In the genomic region with DNA sequence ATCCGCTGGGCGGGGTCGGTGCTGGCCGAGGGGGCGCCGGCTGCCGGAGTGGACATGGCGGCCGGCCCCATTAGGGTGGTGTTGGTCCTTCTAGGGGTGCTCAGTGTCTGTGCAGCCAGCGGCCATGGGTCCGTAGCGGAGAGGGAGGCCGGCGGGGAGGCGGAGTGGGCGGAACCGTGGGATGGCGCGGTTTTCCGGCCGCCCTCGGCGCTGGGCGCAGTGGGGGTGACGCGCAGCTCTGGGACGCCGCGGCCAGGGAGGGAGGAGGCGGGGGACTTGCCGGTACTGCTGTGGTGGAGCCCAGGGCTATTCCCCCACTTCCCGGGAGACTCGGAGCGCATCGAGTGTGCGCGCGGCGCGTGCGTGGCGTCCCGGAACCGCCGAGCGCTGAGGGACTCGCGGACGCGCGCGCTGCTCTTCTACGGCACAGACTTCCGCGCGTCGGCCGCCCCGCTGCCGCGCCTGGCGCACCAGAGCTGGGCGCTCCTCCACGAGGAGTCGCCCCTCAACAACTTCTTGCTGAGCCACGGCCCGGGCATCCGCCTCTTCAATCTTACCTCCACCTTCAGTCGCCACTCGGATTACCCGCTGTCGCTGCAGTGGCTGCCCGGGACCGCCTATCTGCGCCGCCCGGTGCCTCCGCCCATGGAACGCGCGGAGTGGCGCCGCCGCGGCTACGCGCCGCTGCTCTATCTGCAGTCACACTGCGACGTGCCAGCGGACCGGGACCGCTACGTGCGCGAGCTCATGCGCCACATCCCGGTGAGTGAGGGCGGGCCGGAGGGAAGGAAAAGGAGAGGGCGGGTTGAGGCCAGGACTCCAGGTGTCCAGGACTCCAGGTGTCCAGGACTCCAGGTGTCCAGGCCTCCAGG, we compare ENCODE assay signal across 8 cellular contexts. TPM values are rescaled to one million over a fixed set of nuclear protein-coding genes. Genes with fewer than 3 reads are reported as not detected.
DNase-seq lines count a peak whose midpoint lies in the region; ATAC-seq and TF ChIP-seq lines count a peak whose summit lies in the region.

No MANE protein-coding gene starts in this region.

- H3K27ac ChIP-seq in Karpas-422 (ENCODE audit: low read length) = peak overlapping the region; percentile 79
- peak overlapping the region; percentile 95 to 99 for H3K27ac ChIP-seq in ascending aorta

- H3K27me3 Mint-ChIP-seq in T-helper 2 cell treated with Interferon-gamma antibody and Interleukin-4, amounts not matched to agents 5 μg/mL and 100 μg/mL, for 36 hours (ENCODE audit: low read depth) = no peaks in the 10 kb centered on the region

- TF ChIP-seq CTCF in ascending aorta (IDR thresholded peaks at IDR 0.05) = peak in 2 of 3 experiments; percentile 2 to 24

- H3K9me2 ChIP-seq in Karpas-422 (replicated peaks; ENCODE audit: insufficient read depth, low read length) = no peaks in the 10 kb centered on the region

- peak overlapping the region; percentile 76 for H2AFZ ChIP-seq in Karpas-422 (ENCODE audit: low read length)

- H3K36me3 Mint-ChIP-seq in T-helper 2 cell treated with Interferon-gamma antibody and Interleukin-4, amounts not matched to agents 5 μg/mL and 100 μg/mL, for 36 hours (ENCODE audit: low read depth) = peaks cover 71% of the 10 kb centered on the region

- H3K36me3 ChIP-seq in Karpas-422 (ENCODE audit: insufficient read depth, low read length) = peaks cover 44% of the 10 kb centered on the region
- H3K36me3 ChIP-seq in ascending aorta = peaks cover 40 to 57% of the 10 kb centered on the region in 2 donors

- H3K4me1 ChIP-seq in Karpas-422 (ENCODE audit: low read length) (peaks cover 53% of the 10 kb centered on the region), ascending aorta (peaks cover 11 to 23% of the 10 kb centered on the region in 2 donors)

- H4K20me1 ChIP-seq in Karpas-422 (ENCODE audit: insufficient read depth, low read depth, low read length) = peaks cover 4% of the 10 kb centered on the region; the same call in 1 of the 2 replicates

- DNase-seq in GM04504 (ENCODE audit: low read depth) = peak; percentile 56
- peak; percentile 89 for DNase-seq in Karpas-422
- DNase-seq in T-helper 2 cell treated with Interferon-gamma antibody and Interleukin-4, amounts not matched to agents 5 μg/mL and 100 μg/mL, for 36 hours (ENCODE audit: low spot score) = peak; percentile 89
- peak; percentile 45 to 93 for DNase-seq in ascending aorta (ENCODE audit: low spot score in 2 of 2)
- DNase-seq in hepatic stellate cell (ENCODE audit: low spot score) = peak; percentile 77
- peak; percentile 95 for DNase-seq in retina
- DNase-seq in NCI-H2107 (lab: John Stamatoyannopoulos, UW) = no peak

- H3K79me2 ChIP-seq in Karpas-422 (ENCODE audit: low read length) = peaks cover 50% of the 10 kb centered on the region

- intact Hi-C loops in ascending aorta (cut with DNase I) = loop anchor here (1.0 to 5.0 kb wide), 3 partner anchors 13 to 40 kb away; partner anchors contain the start of genes NDST2, SEC24C and ZSWIM8

- H3K27me3 ChIP-seq in Karpas-422 (ENCODE audit: low read length) (no peaks in the 10 kb centered on the region), ascending aorta (no peaks in the 10 kb centered on the region)

- ATAC-seq in GM21825 (IDR thresholded peaks at IDR 0.05; ENCODE audit: unreplicated experiment) = peak; percentile 67

- peak overlapping the region; percentile 86 for H3K4me3 Mint-ChIP-seq in T-helper 2 cell treated with Interferon-gamma antibody and Interleukin-4, amounts not matched to agents 5 μg/mL and 100 μg/mL, for 36 hours

- peak overlapping the region; percentile 99 for H3K4me2 ChIP-seq in Karpas-422 (ENCODE audit: low read depth, low read length, poor library complexity, severe bottlenecking)

- peak overlapping the region; percentile 94 for H3K27ac Mint-ChIP-seq in T-helper 2 cell treated with Interferon-gamma antibody and Interleukin-4, amounts not matched to agents 5 μg/mL and 100 μg/mL, for 36 hours

- H3K9me3 ChIP-seq in Karpas-422 (ENCODE audit: low read length) (no peaks in the 10 kb centered on the region), ascending aorta (no peaks in the 10 kb centered on the region)

- peaks cover 52% of the 10 kb centered on the region for H3K4me1 Mint-ChIP-seq in T-helper 2 cell treated with Interferon-gamma antibody and Interleukin-4, amounts not matched to agents 5 μg/mL and 100 μg/mL, for 36 hours (ENCODE audit: low read depth)

- H3K4me3 ChIP-seq in Karpas-422 (ENCODE audit: low read length) (peak overlapping the region; percentile 89), ascending aorta (peak overlapping the region; percentile 76 to 91)

- peak overlapping the region; percentile 85 for H3K9ac ChIP-seq in Karpas-422 (ENCODE audit: low read length)

- no peaks in the 10 kb centered on the region for H3K9me3 Mint-ChIP-seq in T-helper 2 cell treated with Interferon-gamma antibody and Interleukin-4, amounts not matched to agents 5 μg/mL and 100 μg/mL, for 36 hours

RNA-seq across cellular contexts. Expression of gene CHCHD1, which starts 9.3 kb away (rescaled TPM):
- total RNA-seq in Karpas-422 (2014; rRNA removed; shearing (Covaris generic); ENCODE audit: low replicate concordance) = 39.0 and 57.5 TPM in 2 replicates
- 24.5 TPM for total RNA-seq in ascending aorta

RNA-seq across cellular contexts. Expression of gene ZSWIM8, which starts 12.9 kb away (rescaled TPM):
- 33.0 and 49.5 TPM in 2 replicates for total RNA-seq in Karpas-422 (2014; rRNA removed; shearing (Covaris generic); ENCODE audit: low replicate concordance)
- total RNA-seq in ascending aorta = 106 TPM

RNA-seq across cellular contexts. Expression of gene SEC24C, which starts 28.3 kb away (rescaled TPM):
- 50.6 and 84.6 TPM in 2 replicates for total RNA-seq in Karpas-422 (2014; rRNA removed; shearing (Covaris generic); ENCODE audit: low replicate concordance)
- total RNA-seq in ascending aorta = 65.9 TPM

RNA-seq across cellular contexts. Expression of gene NDST2, which starts 38.9 kb away (rescaled TPM):
- 38.2 and 47.0 TPM in 2 replicates for total RNA-seq in Karpas-422 (2014; rRNA removed; shearing (Covaris generic); ENCODE audit: low replicate concordance)
- 130 TPM for total RNA-seq in ascending aorta
